In the genomic region with DNA sequence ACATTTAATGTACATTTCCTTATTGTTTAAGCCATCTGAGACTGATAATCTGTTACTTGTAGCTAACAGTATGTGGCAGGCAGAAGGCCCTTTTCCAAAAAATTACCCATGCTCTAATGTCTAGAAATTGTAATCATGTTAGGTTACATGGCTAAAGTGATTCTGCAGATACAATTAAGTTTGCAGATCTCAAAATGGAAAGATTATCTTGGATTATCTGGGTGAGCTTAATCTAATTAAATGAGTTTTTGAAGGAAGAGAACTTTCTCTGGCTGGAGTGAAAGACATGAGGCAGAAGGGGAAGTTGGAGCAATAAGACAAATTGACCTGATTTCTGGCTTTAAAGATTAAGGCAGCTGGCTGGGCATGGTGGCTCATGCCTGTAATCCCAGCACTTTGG, we compare ENCODE assay signal across 17 cellular contexts.
A peak's percentile ranks its signal among the peaks of the same experiment; 100 is the strongest.
DNase-seq lines count a peak whose midpoint lies in the region; ATAC-seq, FAIRE-seq and TF ChIP-seq lines count a peak whose summit lies in the region.
"Had no signal": no experiment of that assay in that cellular context is flagged by ENCODE, and none has a peak within 500 bp of the region (broad histone marks: within the 10 kb centered on the region; RNA-seq: fewer than 3 reads in every experiment).

No MANE protein-coding gene starts in this region.

- intact Hi-C loops in activated T-helper 2 cell treated with anti-CD3 and anti-CD28 coated beads, Interferon-gamma antibody, Interleukin-2, Interleukin-4, amounts not matched to agents 10 μg/mL and 5 μg/mL and 100 μg/mL, durations not matched to agents 14 hours and 24 hours and 36 hours (cut with micrococcal nuclease), result loop anchor here (2.0 to 5.0 kb wide), 3 partner anchors 61 to 565 kb away; a partner anchor contains a TSS

- H3K36me3 Mint-ChIP-seq in activated T-helper 2 cell treated with anti-CD3 and anti-CD28 coated beads, Interferon-gamma antibody, Interleukin-2, Interleukin-4, amounts not matched to agents 10 μg/mL and 5 μg/mL and 100 μg/mL, durations not matched to agents 14 hours and 24 hours and 36 hours (ENCODE audit: low read depth), result peaks cover 51% of the 10 kb centered on the region
- H3K36me3 Mint-ChIP-seq in osteocyte (ENCODE audit: unreplicated experiment), result peaks cover 26% of the 10 kb centered on the region
- H3K36me3 Mint-ChIP-seq in naive thymus-derived CD8-positive, alpha-beta T cell, result peaks cover 5 to 17% (median 15%) of the 10 kb centered on the region in 3 donors

- H3K27me3 Mint-ChIP-seq in activated T-helper 2 cell treated with anti-CD3 and anti-CD28 coated beads, Interferon-gamma antibody, Interleukin-2, Interleukin-4, amounts not matched to agents 10 μg/mL and 5 μg/mL and 100 μg/mL, durations not matched to agents 14 hours and 24 hours and 36 hours (ENCODE audit: low read depth), result no peaks in the 10 kb centered on the region
- H3K27me3 Mint-ChIP-seq in osteocyte (ENCODE audit: unreplicated experiment), result no peaks in the 10 kb centered on the region
- no peaks in the 10 kb centered on the region for H3K27me3 Mint-ChIP-seq in naive thymus-derived CD8-positive, alpha-beta T cell

- H3K4me3 ChIP-seq in right atrium auricular region, result no peak overlapping the region
- H3K4me3 ChIP-seq: body of pancreas, mucosa of descending colon, prostate gland had no signal

- H3K27me3 ChIP-seq in right atrium auricular region, result no peaks in the 10 kb centered on the region
- H3K27me3 ChIP-seq: body of pancreas had no signal

- H3K4me1 ChIP-seq in right atrium auricular region, result no peaks in the 10 kb centered on the region
- H3K4me1 ChIP-seq: body of pancreas, prostate gland had no signal

- POLR2A ChIA-PET in naive thymus-derived CD8-positive, alpha-beta T cell (lab: Charles Lee), result no interaction called here

- no peak for ATAC-seq in naive thymus-derived CD8-positive, alpha-beta T cell
- ATAC-seq: body of pancreas, mucosa of descending colon had no signal

- peaks cover 19% of the 10 kb centered on the region for H3K36me3 ChIP-seq in KOPT-K1 (ENCODE audit: insufficient read depth, low read length)
- H3K36me3 ChIP-seq in right atrium auricular region, result peaks cover 6% of the 10 kb centered on the region
- H3K36me3 ChIP-seq: prostate gland had no signal

- peaks cover 48% of the 10 kb centered on the region for H3K4me1 Mint-ChIP-seq in activated T-helper 2 cell treated with anti-CD3 and anti-CD28 coated beads, Interferon-gamma antibody, Interleukin-2, Interleukin-4, amounts not matched to agents 10 μg/mL and 5 μg/mL and 100 μg/mL, durations not matched to agents 14 hours and 24 hours and 36 hours (ENCODE audit: low read depth)
- peaks cover 39% of the 10 kb centered on the region for H3K4me1 Mint-ChIP-seq in osteocyte (ENCODE audit: unreplicated experiment)
- peaks cover 0 to 14% (median 3%) of the 10 kb centered on the region in 4 donors for H3K4me1 Mint-ChIP-seq in naive thymus-derived CD8-positive, alpha-beta T cell

- H3K27ac ChIP-seq in KOPT-K1 (ENCODE audit: low read depth, low read length, poor library complexity, severe bottlenecking) (peak overlapping the region; percentile 60), right atrium auricular region (peak overlapping the region in 1 of 2 donors; percentile 58)
- H3K27ac ChIP-seq: body of pancreas, prostate gland had no signal

- no peak overlapping the region for H3K4me3 Mint-ChIP-seq in activated T-helper 2 cell treated with anti-CD3 and anti-CD28 coated beads, Interferon-gamma antibody, Interleukin-2, Interleukin-4, amounts not matched to agents 10 μg/mL and 5 μg/mL and 100 μg/mL, durations not matched to agents 14 hours and 24 hours and 36 hours (ENCODE audit: low read depth)
- no peak overlapping the region for H3K4me3 Mint-ChIP-seq in osteocyte (ENCODE audit: unreplicated experiment)
- H3K4me3 Mint-ChIP-seq in naive thymus-derived CD8-positive, alpha-beta T cell, result no peak overlapping the region
- H3K4me3 Mint-ChIP-seq: immature natural killer cell had no signal

- peaks cover 10% of the 10 kb centered on the region for H3K9me3 ChIP-seq in KOPT-K1 (ENCODE audit: insufficient read depth, low read length, poor library complexity, severe bottlenecking)
- peaks cover 0 to 9% of the 10 kb centered on the region in 2 donors for H3K9me3 ChIP-seq in right atrium auricular region
- H3K9me3 ChIP-seq: body of pancreas, prostate gland had no signal

- DNase-seq in D721Med (ENCODE audit: insufficient read length, low spot score), result peak; percentile 60
- DNase-seq in activated T-helper 2 cell treated with anti-CD3 and anti-CD28 coated beads, Interferon-gamma antibody, Interleukin-2, Interleukin-4, amounts not matched to agents 10 μg/mL and 5 μg/mL and 100 μg/mL, durations not matched to agents 14 hours and 24 hours and 36 hours (ENCODE audit: low spot score), result no peak
- no peak for DNase-seq in osteocyte (ENCODE audit: extremely low spot score, unreplicated experiment)
- no peak for DNase-seq in naive thymus-derived CD8-positive, alpha-beta T cell
- no peak for DNase-seq in NAMALWA (ENCODE audit: low spot score)
- no peak for DNase-seq in right atrium auricular region (ENCODE audit: low spot score)
- DNase-seq: body of pancreas; immature natural killer cell; mucosa of descending colon; NCI-H1092; NCI-H345; stimulated activated CD4-positive, alpha-beta T cell treated with anti-CD3 and anti-CD28 coated beads, Interleukin-2, amount 100 ng/mL, for 48 hours; T1000 had no signal

- peak; percentile 100 for FAIRE-seq in D721Med (lab: Jason Lieb, UNC)
- FAIRE-seq: frontal cortex, H1 had no signal

- peak overlapping the region; percentile 94 for H3K27ac Mint-ChIP-seq in activated T-helper 2 cell treated with anti-CD3 and anti-CD28 coated beads, Interferon-gamma antibody, Interleukin-2, Interleukin-4, amounts not matched to agents 10 μg/mL and 5 μg/mL and 100 μg/mL, durations not matched to agents 14 hours and 24 hours and 36 hours
- peak overlapping the region; percentile 92 for H3K27ac Mint-ChIP-seq in osteocyte (ENCODE audit: unreplicated experiment)
- peak overlapping the region in 2 of 10 donors; percentile 80 to 92 for H3K27ac Mint-ChIP-seq in naive thymus-derived CD8-positive, alpha-beta T cell
- H3K27ac Mint-ChIP-seq: immature natural killer cell had no signal

- peaks cover 9% of the 10 kb centered on the region for H3K9me3 Mint-ChIP-seq in activated T-helper 2 cell treated with anti-CD3 and anti-CD28 coated beads, Interferon-gamma antibody, Interleukin-2, Interleukin-4, amounts not matched to agents 10 μg/mL and 5 μg/mL and 100 μg/mL, durations not matched to agents 14 hours and 24 hours and 36 hours
- H3K9me3 Mint-ChIP-seq in osteocyte (ENCODE audit: unreplicated experiment), result peaks cover 7% of the 10 kb centered on the region
- peaks cover 0 to 10% (median 6%) of the 10 kb centered on the region in 9 donors for H3K9me3 Mint-ChIP-seq in naive thymus-derived CD8-positive, alpha-beta T cell

- TF ChIP-seq CTCF in D721Med (IDR thresholded peaks at IDR 0.05; ENCODE audit: insufficient read depth, missing control alignments) (no peak), osteocyte (IDR thresholded peaks at IDR 0.05) (no peak), right atrium auricular region (IDR thresholded peaks at IDR 0.05) (no peak)
